ENCODE assay signal across 2 cellular contexts in the genomic region with DNA sequence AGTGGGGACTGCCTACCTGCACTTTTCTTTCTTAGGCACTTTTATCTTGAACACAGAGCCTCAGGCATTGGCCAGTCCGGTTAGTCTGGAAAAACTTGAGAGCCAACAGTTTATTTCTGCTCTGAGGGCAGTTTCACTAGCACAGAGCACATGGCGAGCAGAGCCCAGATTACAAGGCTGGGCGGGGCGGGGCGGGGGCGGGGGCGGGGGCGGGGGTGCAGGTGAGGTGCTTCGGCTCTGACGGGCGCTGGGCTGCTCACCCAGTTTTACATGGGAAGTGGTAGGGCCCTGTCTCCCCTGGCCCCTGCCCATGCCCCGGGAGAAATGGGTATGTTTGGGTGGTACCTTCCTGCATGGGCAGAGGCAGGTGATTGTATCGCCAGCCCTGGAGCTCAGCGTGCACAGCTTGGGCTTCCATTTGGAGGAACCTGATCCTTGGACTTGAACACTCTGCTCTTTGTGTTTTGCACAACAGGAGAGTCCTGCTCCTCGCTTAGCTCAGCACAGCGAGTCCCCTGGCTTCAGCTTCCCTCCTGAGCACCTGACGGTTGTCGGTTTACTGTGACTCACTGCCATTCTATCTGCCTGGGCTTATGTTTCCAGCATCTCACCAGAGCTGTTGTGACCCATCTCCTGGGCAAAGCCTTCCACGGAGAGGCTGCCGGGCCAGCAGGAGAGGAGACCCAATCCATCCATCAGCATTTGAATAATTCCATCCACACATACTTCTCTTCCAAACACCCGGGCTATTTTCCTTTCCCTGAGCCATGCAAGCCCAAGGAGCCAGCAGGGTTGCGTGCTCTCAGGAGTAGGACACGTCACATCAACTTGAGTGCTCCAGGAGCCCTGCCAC.
TF ChIP-seq lines count a peak whose summit lies in the region.

No MANE protein-coding gene starts in this region.

TF ChIP-seq in GM12878, 131 proteins besides CTCF, POLR2A, EP300 and RAD21 (continued from another document and continues in another):
- TF ChIP-seq, protein P1, sequence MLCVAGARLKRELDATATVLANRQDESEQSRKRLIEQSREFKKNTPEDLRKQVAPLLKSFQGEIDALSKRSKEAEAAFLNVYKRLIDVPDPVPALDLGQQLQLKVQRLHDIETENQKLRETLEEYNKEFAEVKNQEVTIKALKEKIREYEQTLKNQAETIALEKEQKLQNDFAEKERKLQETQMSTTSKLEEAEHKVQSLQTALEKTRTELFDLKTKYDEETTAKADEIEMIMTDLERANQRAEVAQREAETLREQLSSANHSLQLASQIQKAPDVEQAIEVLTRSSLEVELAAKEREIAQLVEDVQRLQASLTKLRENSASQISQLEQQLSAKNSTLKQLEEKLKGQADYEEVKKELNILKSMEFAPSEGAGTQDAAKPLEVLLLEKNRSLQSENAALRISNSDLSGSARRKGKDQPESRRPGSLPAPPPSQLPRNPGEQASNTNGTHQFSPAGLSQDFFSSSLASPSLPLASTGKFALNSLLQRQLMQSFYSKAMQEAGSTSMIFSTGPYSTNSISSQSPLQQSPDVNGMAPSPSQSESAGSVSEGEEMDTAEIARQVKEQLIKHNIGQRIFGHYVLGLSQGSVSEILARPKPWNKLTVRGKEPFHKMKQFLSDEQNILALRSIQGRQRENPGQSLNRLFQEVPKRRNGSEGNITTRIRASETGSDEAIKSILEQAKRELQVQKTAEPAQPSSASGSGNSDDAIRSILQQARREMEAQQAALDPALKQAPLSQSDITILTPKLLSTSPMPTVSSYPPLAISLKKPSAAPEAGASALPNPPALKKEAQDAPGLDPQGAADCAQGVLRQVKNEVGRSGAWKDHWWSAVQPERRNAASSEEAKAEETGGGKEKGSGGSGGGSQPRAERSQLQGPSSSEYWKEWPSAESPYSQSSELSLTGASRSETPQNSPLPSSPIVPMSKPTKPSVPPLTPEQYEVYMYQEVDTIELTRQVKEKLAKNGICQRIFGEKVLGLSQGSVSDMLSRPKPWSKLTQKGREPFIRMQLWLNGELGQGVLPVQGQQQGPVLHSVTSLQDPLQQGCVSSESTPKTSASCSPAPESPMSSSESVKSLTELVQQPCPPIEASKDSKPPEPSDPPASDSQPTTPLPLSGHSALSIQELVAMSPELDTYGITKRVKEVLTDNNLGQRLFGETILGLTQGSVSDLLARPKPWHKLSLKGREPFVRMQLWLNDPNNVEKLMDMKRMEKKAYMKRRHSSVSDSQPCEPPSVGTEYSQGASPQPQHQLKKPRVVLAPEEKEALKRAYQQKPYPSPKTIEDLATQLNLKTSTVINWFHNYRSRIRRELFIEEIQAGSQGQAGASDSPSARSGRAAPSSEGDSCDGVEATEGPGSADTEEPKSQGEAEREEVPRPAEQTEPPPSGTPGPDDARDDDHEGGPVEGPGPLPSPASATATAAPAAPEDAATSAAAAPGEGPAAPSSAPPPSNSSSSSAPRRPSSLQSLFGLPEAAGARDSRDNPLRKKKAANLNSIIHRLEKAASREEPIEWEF (IDR thresholded peaks at IDR 0.05; ENCODE audit: insufficient replicate concordance, low read depth, low read length): peak; percentile 32
- TF ChIP-seq EED (IDR thresholded peaks at IDR 0.05; ENCODE audit: low read depth) (peak; percentile 96), MXI1 (IDR thresholded peaks at IDR 0.05; ENCODE audit: low read depth, low read length) (peak; percentile 79), YY1 (IDR thresholded peaks at IDR 0.05; ENCODE audit: low read depth, low read length) (0 out of 2 replicates have a peak, but pooled peaks have one; percentile 63), BCL11A (IDR thresholded peaks at IDR 0.05; ENCODE audit: low read depth, low read length) (peak; percentile 82; the same call in 1 of the 2 replicates), SPI1 (IDR thresholded peaks at IDR 0.05; ENCODE audit: borderline replicate concordance, insufficient read depth, low read depth, low read length) (0 out of 2 replicates have a peak, but pooled peaks have one; percentile 4), CHD1 (IDR thresholded peaks at IDR 0.05; ENCODE audit: low read depth, low read length) (peak; percentile 61; the same call in 1 of the 2 replicates), CREM (IDR thresholded peaks at IDR 0.05; ENCODE audit: low read depth) (peak; percentile 94), IKZF2 (IDR thresholded peaks at IDR 0.05) (peak in 1 of 2 experiments; percentile 84; a peak in 2 of 4 replicates), HDGF (IDR thresholded peaks at IDR 0.05) (peak; percentile 97), BACH1 (IDR thresholded peaks at IDR 0.05; ENCODE audit: borderline replicate concordance) (peak; percentile 53; the same call in 1 of the 2 replicates), MYB (IDR thresholded peaks at IDR 0.05; ENCODE audit: borderline replicate concordance, low read depth, low read length) (no peak), FOXK2 (IDR thresholded peaks at IDR 0.05) (no peak), DPF2 (IDR thresholded peaks at IDR 0.05) (peak; percentile 77), MEF2B (IDR thresholded peaks at IDR 0.05; ENCODE audit: partially characterized antibody, poor library complexity, severe bottlenecking) (no peak)
- TF ChIP-seq, protein P2, sequence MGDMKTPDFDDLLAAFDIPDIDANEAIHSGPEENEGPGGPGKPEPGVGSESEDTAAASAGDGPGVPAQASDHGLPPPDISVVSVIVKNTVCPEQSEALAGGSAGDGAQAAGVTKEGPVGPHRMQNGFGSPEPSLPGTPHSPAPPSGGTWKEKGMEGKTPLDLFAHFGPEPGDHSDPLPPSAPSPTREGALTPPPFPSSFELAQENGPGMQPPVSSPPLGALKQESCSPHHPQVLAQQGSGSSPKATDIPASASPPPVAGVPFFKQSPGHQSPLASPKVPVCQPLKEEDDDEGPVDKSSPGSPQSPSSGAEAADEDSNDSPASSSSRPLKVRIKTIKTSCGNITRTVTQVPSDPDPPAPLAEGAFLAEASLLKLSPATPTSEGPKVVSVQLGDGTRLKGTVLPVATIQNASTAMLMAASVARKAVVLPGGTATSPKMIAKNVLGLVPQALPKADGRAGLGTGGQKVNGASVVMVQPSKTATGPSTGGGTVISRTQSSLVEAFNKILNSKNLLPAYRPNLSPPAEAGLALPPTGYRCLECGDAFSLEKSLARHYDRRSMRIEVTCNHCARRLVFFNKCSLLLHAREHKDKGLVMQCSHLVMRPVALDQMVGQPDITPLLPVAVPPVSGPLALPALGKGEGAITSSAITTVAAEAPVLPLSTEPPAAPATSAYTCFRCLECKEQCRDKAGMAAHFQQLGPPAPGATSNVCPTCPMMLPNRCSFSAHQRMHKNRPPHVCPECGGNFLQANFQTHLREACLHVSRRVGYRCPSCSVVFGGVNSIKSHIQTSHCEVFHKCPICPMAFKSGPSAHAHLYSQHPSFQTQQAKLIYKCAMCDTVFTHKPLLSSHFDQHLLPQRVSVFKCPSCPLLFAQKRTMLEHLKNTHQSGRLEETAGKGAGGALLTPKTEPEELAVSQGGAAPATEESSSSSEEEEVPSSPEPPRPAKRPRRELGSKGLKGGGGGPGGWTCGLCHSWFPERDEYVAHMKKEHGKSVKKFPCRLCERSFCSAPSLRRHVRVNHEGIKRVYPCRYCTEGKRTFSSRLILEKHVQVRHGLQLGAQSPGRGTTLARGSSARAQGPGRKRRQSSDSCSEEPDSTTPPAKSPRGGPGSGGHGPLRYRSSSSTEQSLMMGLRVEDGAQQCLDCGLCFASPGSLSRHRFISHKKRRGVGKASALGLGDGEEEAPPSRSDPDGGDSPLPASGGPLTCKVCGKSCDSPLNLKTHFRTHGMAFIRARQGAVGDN (IDR thresholded peaks at IDR 0.05): peak; percentile 60

TF ChIP-seq in HepG2, 621 proteins besides CTCF, POLR2A, EP300 and RAD21 (continued from another document and continues in another):
- TF ChIP-seq PHF21A (CRISPR knock-in tag; IDR thresholded peaks at IDR 0.05) (peak; percentile 29), PBX3 (CRISPR knock-in tag; IDR thresholded peaks at IDR 0.05; ENCODE audit: borderline replicate concordance) (no peak), KLF9 (CRISPR knock-in tag; IDR thresholded peaks at IDR 0.05; ENCODE audit: low read depth) (no peak), ZNF691 (CRISPR knock-in tag; IDR thresholded peaks at IDR 0.05; ENCODE audit: borderline replicate concordance, low read depth) (no peak; the same call in 1 of the 2 replicates), REXO4 (CRISPR knock-in tag; IDR thresholded peaks at IDR 0.05; ENCODE audit: borderline replicate concordance) (no peak), KDM5B (CRISPR knock-in tag; IDR thresholded peaks at IDR 0.05; ENCODE audit: borderline replicate concordance) (peak; percentile 56; the same call in 1 of the 2 replicates), FOXP1 (IDR thresholded peaks at IDR 0.05) (no peak), FOXP1 (CRISPR knock-in tag; IDR thresholded peaks at IDR 0.05) (peak; percentile 13; the same call in 1 of the 2 replicates), FOXO1 (CRISPR knock-in tag; IDR thresholded peaks at IDR 0.05) (0 out of 2 replicates have a peak, but pooled peaks have one; percentile 16), TCF12 (IDR thresholded peaks at IDR 0.05) (no peak), TCF12 (CRISPR knock-in tag; IDR thresholded peaks at IDR 0.05) (no peak), MAX (IDR thresholded peaks at IDR 0.05) (peak; percentile 78), ARNT2 (CRISPR knock-in tag; IDR thresholded peaks at IDR 0.05; ENCODE audit: low read depth) (no peak), SMC3 (IDR thresholded peaks at IDR 0.05; ENCODE audit: low read length) (peak; percentile 11; the same call in 1 of the 2 replicates), ZNF768 (CRISPR knock-in tag; IDR thresholded peaks at IDR 0.05) (peak; percentile 86; the same call in 1 of the 2 replicates), SP5 (CRISPR knock-in tag; IDR thresholded peaks at IDR 0.05; ENCODE audit: borderline replicate concordance, low read depth) (peak; percentile 28; the same call in 1 of the 2 replicates), HOXA3 (CRISPR knock-in tag; IDR thresholded peaks at IDR 0.05) (peak; percentile 58; the same call in 1 of the 2 replicates), ZNF678 (CRISPR knock-in tag; IDR thresholded peaks at IDR 0.05) (0 out of 2 replicates have a peak, but pooled peaks have one; percentile 31), NRL (CRISPR knock-in tag; IDR thresholded peaks at IDR 0.05; ENCODE audit: borderline replicate concordance) (0 out of 2 replicates have a peak, but pooled peaks have one; percentile 13), ZNF720 (CRISPR knock-in tag; IDR thresholded peaks at IDR 0.05) (no peak), PRDM10 (CRISPR knock-in tag; IDR thresholded peaks at IDR 0.05; ENCODE audit: low read depth) (peak; percentile 82), ZNF230 (CRISPR knock-in tag; IDR thresholded peaks at IDR 0.05) (0 out of 2 replicates have a peak, but pooled peaks have one; percentile 27), ZNF546 (CRISPR knock-in tag; conservative IDR thresholded peaks at IDR 0.05) (0 out of 2 replicates have a peak, but pooled peaks have one; percentile 37), ZC3H4 (CRISPR knock-in tag; IDR thresholded peaks at IDR 0.05; ENCODE audit: borderline replicate concordance) (no peak), GPBP1L1 (CRISPR knock-in tag; IDR thresholded peaks at IDR 0.05) (no peak), NFE2L1 (CRISPR knock-in tag; IDR thresholded peaks at IDR 0.05; ENCODE audit: borderline replicate concordance) (no peak), CEBPG (CRISPR knock-in tag; IDR thresholded peaks at IDR 0.05) (peak; percentile 60), TSC22D2 (CRISPR knock-in tag; IDR thresholded peaks at IDR 0.05; ENCODE audit: borderline replicate concordance) (no peak), ZNF772 (CRISPR knock-in tag; IDR thresholded peaks at IDR 0.05) (peak; percentile 31; the same call in 1 of the 2 replicates)
